Comparison of ENCODE assay signal across 1 cellular context in the genomic region with DNA sequence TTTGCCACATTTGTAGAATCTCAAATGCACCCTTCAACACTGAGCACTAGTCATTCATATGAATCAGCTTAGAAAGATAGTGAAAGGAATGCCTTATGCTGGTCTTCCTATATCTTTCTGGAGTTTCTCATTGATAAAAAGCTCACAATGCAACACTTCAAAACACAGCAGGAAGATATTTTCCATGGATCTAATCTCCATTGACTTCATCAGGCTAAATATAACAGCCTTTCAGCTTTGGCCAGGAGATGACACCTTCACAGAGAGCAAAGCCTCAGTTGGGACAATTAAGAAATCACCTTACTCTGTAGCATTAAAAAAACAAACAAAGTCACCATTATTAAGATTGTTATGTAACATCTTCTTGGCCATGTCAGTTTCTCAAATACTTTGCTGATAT.
TF ChIP-seq lines count a peak whose summit lies in the region.

No MANE protein-coding gene starts in this region.

TF ChIP-seq in endothelial cell of umbilical vein, 7 proteins besides CTCF, POLR2A, EP300 and RAD21 (continued from another document):
- TF ChIP-seq GATA2 (IDR thresholded peaks at IDR 0.05; ENCODE audit: insufficient read depth, insufficient read length, low read depth, low read length) (no peak), FOS (IDR thresholded peaks at IDR 0.05; ENCODE audit: borderline replicate concordance, insufficient read depth, low read length) (no peak), EZH2 (IDR thresholded peaks at IDR 0.05; ENCODE audit: borderline replicate concordance, low read depth, low read length, severe bottlenecking) (no peak)
- TF ChIP-seq, protein P1, sequence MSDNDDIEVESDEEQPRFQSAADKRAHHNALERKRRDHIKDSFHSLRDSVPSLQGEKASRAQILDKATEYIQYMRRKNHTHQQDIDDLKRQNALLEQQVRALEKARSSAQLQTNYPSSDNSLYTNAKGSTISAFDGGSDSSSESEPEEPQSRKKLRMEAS (IDR thresholded peaks at IDR 0.05; ENCODE audit: insufficient read depth, insufficient read length): no peak
